12 cellular contexts compared by ENCODE assay signal in genomic region chr12:87311206-87311605, GRCh38.
DNase-seq lines count a peak whose midpoint lies in the region; ATAC-seq lines count a peak whose summit lies in the region.
"Had no signal": no experiment of that assay in that cellular context is flagged by ENCODE, and none has a peak within 500 bp of the region (broad histone marks: within the 10 kb centered on the region; RNA-seq: fewer than 3 reads in every experiment).

No MANE protein-coding gene starts in this region.

- DNase-seq in medulla oblongata (ENCODE audit: extremely low spot score): peak; percentile 13
- no peak for DNase-seq in NCI-H1048 (lab: John Stamatoyannopoulos, UW)
- no peak for DNase-seq in DMS114 treated with DMSO at 0.1 percent for 48 hours (lab: John Stamatoyannopoulos, UW; ENCODE audit: unreplicated experiment)
- DNase-seq in DMS153 (lab: John Stamatoyannopoulos, UW): no peak
- DNase-seq: activated effector memory CD4-positive, alpha-beta T cell treated with Interleukin-2 at 50 U/mL for 16 hours; KBM-7; NCI-H69; stimulated activated CD4-positive, alpha-beta T cell treated with anti-CD3 and anti-CD28 coated beads, Interleukin-2, amount 100 ng/mL, for 24 hours had no signal

- peak; percentile 74 for ATAC-seq in GM19043 (IDR thresholded peaks at IDR 0.05; ENCODE audit: low read depth, unreplicated experiment)
- peak; percentile 79 for ATAC-seq in HG02571 (IDR thresholded peaks at IDR 0.05; ENCODE audit: unreplicated experiment)
- ATAC-seq in HG03520 (IDR thresholded peaks at IDR 0.05; ENCODE audit: unreplicated experiment): peak; percentile 57
- no peak for ATAC-seq in GM18517 (IDR thresholded peaks at IDR 0.05; ENCODE audit: unreplicated experiment)
